Comparison of ENCODE assay signal across 11 cellular contexts in genomic region chr1:90725961-90726715, GRCh38. TPM values are rescaled to one million over a fixed set of nuclear protein-coding genes. Genes with fewer than 3 reads are reported as not detected.
DNase-seq lines count a peak whose midpoint lies in the region; ATAC-seq and TF ChIP-seq lines count a peak whose summit lies in the region.
"Had no signal": no experiment of that assay in that cellular context is flagged by ENCODE, and none has a peak within 500 bp of the region (broad histone marks: within the 10 kb centered on the region; RNA-seq: fewer than 3 reads in every experiment).

No MANE protein-coding gene starts in this region.

- H3K36me3 ChIP-seq in breast epithelium (no peaks in the 10 kb centered on the region), thyroid gland (no peaks in the 10 kb centered on the region)

- TF ChIP-seq POLR2A in breast epithelium (IDR thresholded peaks at IDR 0.05) (no peak), thyroid gland (IDR thresholded peaks at IDR 0.05) (no peak)

- intact Hi-C loops in breast epithelium (cut with DNase I; ENCODE audit: low total_unique reads) = no loop called here
- intact Hi-C loops in MCF 10A (cut with micrococcal nuclease) = no loop called here
- intact Hi-C loops in thyroid gland (cut with DNase I) = loop anchor here (10.0 kb wide), 1 partner anchor 439 kb away; no protein-coding TSS in a partner anchor

- H3K27me3 ChIP-seq in breast epithelium (peaks cover 6 to 100% of the 10 kb centered on the region in 2 donors), thyroid gland (peaks cover 73% of the 10 kb centered on the region)

- H3K4me3 Mint-ChIP-seq in MCF 10A (ENCODE audit: unreplicated experiment) (no peak overlapping the region), mesothelial cell of epicardium (peak overlapping the region; percentile 29)

- no TSS peak for BruUV-seq in MCF 10A (replicated peaks; lab: Mats Ljungman, UMichigan)

- H3K4me1 Mint-ChIP-seq in MCF 10A (ENCODE audit: insufficient read depth, unreplicated experiment) (no peaks in the 10 kb centered on the region), mesothelial cell of epicardium (peaks cover 30% of the 10 kb centered on the region)

- H3K4me1 ChIP-seq in breast epithelium = peaks cover 0 to 14% of the 10 kb centered on the region in 2 donors
- H3K4me1 ChIP-seq in thyroid gland = peaks cover 31 to 49% of the 10 kb centered on the region in 2 donors

- no peak overlapping the region for H3K27ac Mint-ChIP-seq in MCF 10A (ENCODE audit: low read depth, unreplicated experiment)
- H3K27ac Mint-ChIP-seq in mesothelial cell of epicardium = no peak overlapping the region

- H3K9me3 ChIP-seq in breast epithelium (peaks cover 0 to under 1% of the 10 kb centered on the region in 2 donors), thyroid gland (no peaks in the 10 kb centered on the region)

- H3K27ac ChIP-seq in breast epithelium (no peak overlapping the region), thyroid gland (no peak overlapping the region)
- H3K27ac ChIP-seq: C4-2B had no signal

- peaks cover 10% of the 10 kb centered on the region for H3K27me3 Mint-ChIP-seq in MCF 10A (ENCODE audit: insufficient read depth, unreplicated experiment)
- peaks cover 99% of the 10 kb centered on the region for H3K27me3 Mint-ChIP-seq in mesothelial cell of epicardium (ENCODE audit: low read depth)

- H3K36me3 Mint-ChIP-seq in MCF 10A (ENCODE audit: insufficient read depth, unreplicated experiment) = no peaks in the 10 kb centered on the region
- H3K36me3 Mint-ChIP-seq in mesothelial cell of epicardium = no peaks in the 10 kb centered on the region

- H3K4me3 ChIP-seq in breast epithelium = peak overlapping the region; percentile 26 to 53 (median 34)
- peak overlapping the region in 2 of 3 donors; percentile 13 to 23 for H3K4me3 ChIP-seq in thyroid gland (replicated peaks in 1 of 3)

- WGBS in thyroid gland, 2 donors = 6 to 9% methylated on average over 35 of the region's 35 CpGs

- CTCF ChIA-PET in MCF 10A (lab: Yijun Ruan, JAX) = interaction anchor here (0.5 to 2.2 kb wide), 2 partner anchors 15 to 118 kb away, joined by 3 to 7 read pairs; no protein-coding TSS in a partner anchor

- no peak for ATAC-seq in activated CD4-positive, CD25-positive, alpha-beta regulatory T cell treated with anti-CD3 and anti-CD28 coated beads, Interleukin-2, amount 50 U/mL, for 24 hours

- POLR2A ChIA-PET in MCF 10A (lab: Yijun Ruan, JAX) = no interaction called here

- no peak for DNase-seq in breast epithelium (ENCODE audit: low spot score in 2 of 2)
- no peak for DNase-seq in MCF 10A (ENCODE audit: unreplicated experiment)
- DNase-seq in cerebellum (ENCODE audit: low spot score) = peak; percentile 7
- no peak for DNase-seq in mesothelial cell of epicardium (ENCODE audit: low spot score in 2 of 2, unreplicated experiment in 2 of 2)
- DNase-seq in thyroid gland = no peak
- no peak for DNase-seq in DMS79 (lab: John Stamatoyannopoulos, UW)
- no peak for DNase-seq in NCI-H2227 (lab: John Stamatoyannopoulos, UW; ENCODE audit: unreplicated experiment)
- DNase-seq: effector memory CD4-positive, alpha-beta T cell; NCI-H2029 treated with DMSO at 0.1 percent for 48 hours had no signal

- H3K9me3 Mint-ChIP-seq in MCF 10A (ENCODE audit: unreplicated experiment) (no peaks in the 10 kb centered on the region), mesothelial cell of epicardium (no peaks in the 10 kb centered on the region)

- TF ChIP-seq CTCF in breast epithelium (IDR thresholded peaks at IDR 0.05) = no peak
- no peak for TF ChIP-seq CTCF in MCF 10A (IDR thresholded peaks at IDR 0.05; ENCODE audit: unreplicated experiment)
- TF ChIP-seq CTCF in mesothelial cell of epicardium (IDR thresholded peaks at IDR 0.05; ENCODE audit: unreplicated experiment) = no peak
- no peak for TF ChIP-seq CTCF in thyroid gland (IDR thresholded peaks at IDR 0.05)

RNA-seq across cellular contexts. Expression of gene BARHL2, which starts 9.0 kb away (rescaled TPM):
- total RNA-seq in breast epithelium (not detected), MCF 10A (2022) (not detected in 2 replicates), cerebellum (1.5 TPM), mesothelial cell of epicardium (not detected in 3 replicates), thyroid gland (not detected)
